In genomic region chr16:60230666-60231065, GRCh38 we compare ENCODE assay signal across 11 cellular contexts.
"Had no signal": no experiment of that assay in that cellular context is flagged by ENCODE, and none has a peak within 500 bp of the region (broad histone marks: within the 10 kb centered on the region; RNA-seq: fewer than 3 reads in every experiment).

No MANE protein-coding gene starts in this region.

- H3K36me3 ChIP-seq: ascending aorta, heart left ventricle, right atrium auricular region, uterus had no signal

- ATAC-seq: heart left ventricle, left lobe of liver, natural killer cell had no signal

- H3K27ac Mint-ChIP-seq: activated T-helper 1 cell treated with anti-CD3 and anti-CD28 coated beads, Interleukin-12 subunit alpha, Interleukin-12 subunit beta, Interleukin-2, Interleukin-4 antibody, amounts not matched to agents 30 ng/mL and 10 ng/mL and 1 ng/mL, durations not matched to agents 14 hours and 24 hours and 36 hours; natural killer cell had no signal

- H3K4me3 ChIP-seq: ascending aorta, heart left ventricle, right atrium auricular region, skin epidermis, uterus had no signal

- H3K4me3 Mint-ChIP-seq: activated T-helper 1 cell treated with anti-CD3 and anti-CD28 coated beads, Interleukin-12 subunit alpha, Interleukin-12 subunit beta, Interleukin-2, Interleukin-4 antibody, amounts not matched to agents 30 ng/mL and 10 ng/mL and 1 ng/mL, durations not matched to agents 14 hours and 24 hours and 36 hours; natural killer cell had no signal

- H3K27me3 ChIP-seq: ascending aorta, heart left ventricle, right atrium auricular region, uterus had no signal

- DNase-seq: activated CD4-positive, alpha-beta T cell treated with anti-CD3 and anti-CD28 coated beads for 48 hours; activated naive CD4-positive, alpha-beta T cell; heart left ventricle; natural killer cell; posterior cingulate gyrus; uterus had no signal

- H3K27ac ChIP-seq: ascending aorta, heart left ventricle, right atrium auricular region, skin epidermis, uterus had no signal

- H3K4me1 ChIP-seq: ascending aorta, heart left ventricle, right atrium auricular region, uterus had no signal

- H3K36me3 Mint-ChIP-seq: natural killer cell had no signal

- H3K9me3 ChIP-seq: ascending aorta, right atrium auricular region, uterus had no signal

- H3K4me1 Mint-ChIP-seq: natural killer cell had no signal
